1 cellular context compared by ENCODE assay signal in genomic region chr16:81495321-81496234, GRCh38.
TF ChIP-seq lines count a peak whose summit lies in the region.

No MANE protein-coding gene starts in this region.

TF ChIP-seq in K562, 482 proteins besides CTCF, POLR2A, EP300 and RAD21 (continued from another document and continues in another):
- TF ChIP-seq HMGXB4 (CRISPR knock-in tag; IDR thresholded peaks at IDR 0.05) (0 out of 2 replicates have a peak, but pooled peaks have one; percentile 52), STAG1 (CRISPR knock-in tag; IDR thresholded peaks at IDR 0.05; ENCODE audit: borderline replicate concordance) (no peak), CBFA2T3 (IDR thresholded peaks at IDR 0.05) (peak; percentile 97), TAL1 (IDR thresholded peaks at IDR 0.05) (peak; percentile 96), TARDBP (IDR thresholded peaks at IDR 0.05) (peak; percentile 89; the same call in 1 of the 2 replicates), HNRNPLL (IDR thresholded peaks at IDR 0.05; ENCODE audit: low read depth, low read length, poor library complexity, severe bottlenecking) (peak; percentile 50), REST (CRISPR knock-in tag; IDR thresholded peaks at IDR 0.05; ENCODE audit: low read depth) (peak; percentile 75), POLR3G (IDR thresholded peaks at IDR 0.05; ENCODE audit: extremely low read depth, insufficient read length, insufficient replicate concordance) (no peak), EP400 (IDR thresholded peaks at IDR 0.05) (peak; percentile 87), PML (IDR thresholded peaks at IDR 0.05; ENCODE audit: low read length) (peak; percentile 93), BCOR (IDR thresholded peaks at IDR 0.05) (peak; percentile 100), ZNF830 (CRISPR knock-in tag; IDR thresholded peaks at IDR 0.05) (0 out of 2 replicates have a peak, but pooled peaks have one; percentile 73), ZKSCAN8 (CRISPR knock-in tag; IDR thresholded peaks at IDR 0.05) (peak; percentile 64; the same call in 1 of the 2 replicates), KHSRP (IDR thresholded peaks at IDR 0.05) (peak; percentile 61), NFXL1 (CRISPR knock-in tag; IDR thresholded peaks at IDR 0.05) (no peak), ZNF324 (CRISPR knock-in tag; IDR thresholded peaks at IDR 0.05) (no peak), CBFA2T2 (conservative IDR thresholded peaks at IDR 0.05) (peak; percentile 94), PHF21A (IDR thresholded peaks at IDR 0.05; ENCODE audit: borderline replicate concordance, low read depth) (peak; percentile 85; the same call in 1 of the 2 replicates), BRD9 (IDR thresholded peaks at IDR 0.05; ENCODE audit: low read depth, partially characterized antibody) (peak; percentile 86), ADNP (tag; IDR thresholded peaks at IDR 0.05) (peak; percentile 100), NONO (IDR thresholded peaks at IDR 0.05; ENCODE audit: low read depth in 2 of 2, low read length in 1 of 2) (peak in 1 of 2 experiments; percentile 83; a peak in 2 of 4 replicates), SMAD3 (CRISPR knock-in tag; conservative IDR thresholded peaks at IDR 0.05) (0 out of 2 replicates have a peak, but pooled peaks have one; percentile 18), ZNF778 (CRISPR knock-in tag; IDR thresholded peaks at IDR 0.05) (no peak), NCOA2 (IDR thresholded peaks at IDR 0.05; ENCODE audit: partially characterized antibody in 2 of 2) (peak in 1 of 2 experiments; percentile 88), RFX7 (CRISPR knock-in tag; IDR thresholded peaks at IDR 0.05) (no peak), THRAP3 (IDR thresholded peaks at IDR 0.05; ENCODE audit: borderline replicate concordance) (peak; percentile 85; the same call in 1 of the 2 replicates), ZBTB33 (CRISPR knock-in tag; IDR thresholded peaks at IDR 0.05) (peak; percentile 77)
- TF ChIP-seq, protein P1, sequence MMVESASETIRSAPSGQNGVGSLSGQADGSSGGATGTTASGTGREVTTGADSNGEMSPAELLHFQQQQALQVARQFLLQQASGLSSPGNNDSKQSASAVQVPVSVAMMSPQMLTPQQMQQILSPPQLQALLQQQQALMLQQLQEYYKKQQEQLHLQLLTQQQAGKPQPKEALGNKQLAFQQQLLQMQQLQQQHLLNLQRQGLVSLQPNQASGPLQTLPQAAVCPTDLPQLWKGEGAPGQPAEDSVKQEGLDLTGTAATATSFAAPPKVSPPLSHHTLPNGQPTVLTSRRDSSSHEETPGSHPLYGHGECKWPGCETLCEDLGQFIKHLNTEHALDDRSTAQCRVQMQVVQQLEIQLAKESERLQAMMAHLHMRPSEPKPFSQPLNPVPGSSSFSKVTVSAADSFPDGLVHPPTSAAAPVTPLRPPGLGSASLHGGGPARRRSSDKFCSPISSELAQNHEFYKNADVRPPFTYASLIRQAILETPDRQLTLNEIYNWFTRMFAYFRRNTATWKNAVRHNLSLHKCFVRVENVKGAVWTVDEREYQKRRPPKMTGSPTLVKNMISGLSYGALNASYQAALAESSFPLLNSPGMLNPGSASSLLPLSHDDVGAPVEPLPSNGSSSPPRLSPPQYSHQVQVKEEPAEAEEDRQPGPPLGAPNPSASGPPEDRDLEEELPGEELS (CRISPR knock-in tag; IDR thresholded peaks at IDR 0.05; ENCODE audit: borderline replicate concordance), result 0 out of 2 replicates have a peak, but pooled peaks have one; percentile 35
- TF ChIP-seq, protein P2, sequence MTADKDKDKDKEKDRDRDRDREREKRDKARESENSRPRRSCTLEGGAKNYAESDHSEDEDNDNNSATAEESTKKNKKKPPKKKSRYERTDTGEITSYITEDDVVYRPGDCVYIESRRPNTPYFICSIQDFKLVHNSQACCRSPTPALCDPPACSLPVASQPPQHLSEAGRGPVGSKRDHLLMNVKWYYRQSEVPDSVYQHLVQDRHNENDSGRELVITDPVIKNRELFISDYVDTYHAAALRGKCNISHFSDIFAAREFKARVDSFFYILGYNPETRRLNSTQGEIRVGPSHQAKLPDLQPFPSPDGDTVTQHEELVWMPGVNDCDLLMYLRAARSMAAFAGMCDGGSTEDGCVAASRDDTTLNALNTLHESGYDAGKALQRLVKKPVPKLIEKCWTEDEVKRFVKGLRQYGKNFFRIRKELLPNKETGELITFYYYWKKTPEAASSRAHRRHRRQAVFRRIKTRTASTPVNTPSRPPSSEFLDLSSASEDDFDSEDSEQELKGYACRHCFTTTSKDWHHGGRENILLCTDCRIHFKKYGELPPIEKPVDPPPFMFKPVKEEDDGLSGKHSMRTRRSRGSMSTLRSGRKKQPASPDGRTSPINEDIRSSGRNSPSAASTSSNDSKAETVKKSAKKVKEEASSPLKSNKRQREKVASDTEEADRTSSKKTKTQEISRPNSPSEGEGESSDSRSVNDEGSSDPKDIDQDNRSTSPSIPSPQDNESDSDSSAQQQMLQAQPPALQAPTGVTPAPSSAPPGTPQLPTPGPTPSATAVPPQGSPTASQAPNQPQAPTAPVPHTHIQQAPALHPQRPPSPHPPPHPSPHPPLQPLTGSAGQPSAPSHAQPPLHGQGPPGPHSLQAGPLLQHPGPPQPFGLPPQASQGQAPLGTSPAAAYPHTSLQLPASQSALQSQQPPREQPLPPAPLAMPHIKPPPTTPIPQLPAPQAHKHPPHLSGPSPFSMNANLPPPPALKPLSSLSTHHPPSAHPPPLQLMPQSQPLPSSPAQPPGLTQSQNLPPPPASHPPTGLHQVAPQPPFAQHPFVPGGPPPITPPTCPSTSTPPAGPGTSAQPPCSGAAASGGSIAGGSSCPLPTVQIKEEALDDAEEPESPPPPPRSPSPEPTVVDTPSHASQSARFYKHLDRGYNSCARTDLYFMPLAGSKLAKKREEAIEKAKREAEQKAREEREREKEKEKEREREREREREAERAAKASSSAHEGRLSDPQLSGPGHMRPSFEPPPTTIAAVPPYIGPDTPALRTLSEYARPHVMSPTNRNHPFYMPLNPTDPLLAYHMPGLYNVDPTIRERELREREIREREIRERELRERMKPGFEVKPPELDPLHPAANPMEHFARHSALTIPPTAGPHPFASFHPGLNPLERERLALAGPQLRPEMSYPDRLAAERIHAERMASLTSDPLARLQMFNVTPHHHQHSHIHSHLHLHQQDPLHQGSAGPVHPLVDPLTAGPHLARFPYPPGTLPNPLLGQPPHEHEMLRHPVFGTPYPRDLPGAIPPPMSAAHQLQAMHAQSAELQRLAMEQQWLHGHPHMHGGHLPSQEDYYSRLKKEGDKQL (CRISPR knock-in tag; IDR thresholded peaks at IDR 0.05; ENCODE audit: borderline replicate concordance), result no peak
- TF ChIP-seq, protein P3, sequence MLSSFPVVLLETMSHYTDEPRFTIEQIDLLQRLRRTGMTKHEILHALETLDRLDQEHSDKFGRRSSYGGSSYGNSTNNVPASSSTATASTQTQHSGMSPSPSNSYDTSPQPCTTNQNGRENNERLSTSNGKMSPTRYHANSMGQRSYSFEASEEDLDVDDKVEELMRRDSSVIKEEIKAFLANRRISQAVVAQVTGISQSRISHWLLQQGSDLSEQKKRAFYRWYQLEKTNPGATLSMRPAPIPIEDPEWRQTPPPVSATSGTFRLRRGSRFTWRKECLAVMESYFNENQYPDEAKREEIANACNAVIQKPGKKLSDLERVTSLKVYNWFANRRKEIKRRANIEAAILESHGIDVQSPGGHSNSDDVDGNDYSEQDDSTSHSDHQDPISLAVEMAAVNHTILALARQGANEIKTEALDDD (IDR thresholded peaks at IDR 0.05), result peak; percentile 94
